In genomic region chr9:129673602-129674001, GRCh38 we compare ENCODE assay signal across 1 cellular context.
TF ChIP-seq lines count a peak whose summit lies in the region.

No MANE protein-coding gene starts in this region.

TF ChIP-seq in SK-N-SH, 30 proteins besides CTCF, POLR2A, EP300 and RAD21 (continued from another document):
- TF ChIP-seq MEF2A (IDR thresholded peaks at IDR 0.05; ENCODE audit: borderline replicate concordance, low read depth) (no peak), SMC3 (IDR thresholded peaks at IDR 0.05; ENCODE audit: low read depth, low read length) (no peak), JUND (IDR thresholded peaks at IDR 0.05) (no peak)
TF ChIP-seq in SK-N-SH: peak in this region for 0.
